1 cellular context compared by ENCODE assay signal in the genomic region with DNA sequence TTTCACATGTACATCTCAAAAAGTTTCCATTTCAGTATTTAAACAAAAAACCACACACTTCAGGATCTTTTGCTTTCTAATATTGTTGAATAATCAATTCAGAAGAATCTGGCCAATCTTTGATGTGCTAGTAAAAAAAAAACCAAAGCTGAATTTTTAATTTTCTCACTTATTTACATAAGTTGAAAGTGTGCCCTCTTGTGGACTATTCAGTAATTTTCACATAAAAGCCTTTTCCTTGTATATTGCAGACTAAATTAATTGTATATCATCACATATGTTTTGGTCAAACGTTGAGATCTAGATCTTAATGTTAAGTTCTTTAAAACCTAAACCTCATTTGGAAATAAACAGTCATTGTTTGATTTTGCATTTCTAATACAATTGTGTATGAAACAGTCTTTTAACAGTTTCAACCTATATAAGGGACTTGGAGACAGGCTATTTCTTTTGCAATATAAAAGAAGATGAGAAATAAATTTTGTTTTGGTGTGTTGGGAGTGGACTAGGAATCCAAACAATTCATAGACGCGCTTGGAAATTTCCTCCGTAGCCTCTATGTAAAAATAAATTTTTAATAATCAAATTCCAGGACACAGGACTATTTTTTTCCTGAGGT.
TF ChIP-seq lines count a peak whose summit lies in the region.

No MANE protein-coding gene starts in this region.

TF ChIP-seq in K562, 482 proteins besides CTCF, POLR2A, EP300 and RAD21 (continued from another document):
- TF ChIP-seq, protein P1, sequence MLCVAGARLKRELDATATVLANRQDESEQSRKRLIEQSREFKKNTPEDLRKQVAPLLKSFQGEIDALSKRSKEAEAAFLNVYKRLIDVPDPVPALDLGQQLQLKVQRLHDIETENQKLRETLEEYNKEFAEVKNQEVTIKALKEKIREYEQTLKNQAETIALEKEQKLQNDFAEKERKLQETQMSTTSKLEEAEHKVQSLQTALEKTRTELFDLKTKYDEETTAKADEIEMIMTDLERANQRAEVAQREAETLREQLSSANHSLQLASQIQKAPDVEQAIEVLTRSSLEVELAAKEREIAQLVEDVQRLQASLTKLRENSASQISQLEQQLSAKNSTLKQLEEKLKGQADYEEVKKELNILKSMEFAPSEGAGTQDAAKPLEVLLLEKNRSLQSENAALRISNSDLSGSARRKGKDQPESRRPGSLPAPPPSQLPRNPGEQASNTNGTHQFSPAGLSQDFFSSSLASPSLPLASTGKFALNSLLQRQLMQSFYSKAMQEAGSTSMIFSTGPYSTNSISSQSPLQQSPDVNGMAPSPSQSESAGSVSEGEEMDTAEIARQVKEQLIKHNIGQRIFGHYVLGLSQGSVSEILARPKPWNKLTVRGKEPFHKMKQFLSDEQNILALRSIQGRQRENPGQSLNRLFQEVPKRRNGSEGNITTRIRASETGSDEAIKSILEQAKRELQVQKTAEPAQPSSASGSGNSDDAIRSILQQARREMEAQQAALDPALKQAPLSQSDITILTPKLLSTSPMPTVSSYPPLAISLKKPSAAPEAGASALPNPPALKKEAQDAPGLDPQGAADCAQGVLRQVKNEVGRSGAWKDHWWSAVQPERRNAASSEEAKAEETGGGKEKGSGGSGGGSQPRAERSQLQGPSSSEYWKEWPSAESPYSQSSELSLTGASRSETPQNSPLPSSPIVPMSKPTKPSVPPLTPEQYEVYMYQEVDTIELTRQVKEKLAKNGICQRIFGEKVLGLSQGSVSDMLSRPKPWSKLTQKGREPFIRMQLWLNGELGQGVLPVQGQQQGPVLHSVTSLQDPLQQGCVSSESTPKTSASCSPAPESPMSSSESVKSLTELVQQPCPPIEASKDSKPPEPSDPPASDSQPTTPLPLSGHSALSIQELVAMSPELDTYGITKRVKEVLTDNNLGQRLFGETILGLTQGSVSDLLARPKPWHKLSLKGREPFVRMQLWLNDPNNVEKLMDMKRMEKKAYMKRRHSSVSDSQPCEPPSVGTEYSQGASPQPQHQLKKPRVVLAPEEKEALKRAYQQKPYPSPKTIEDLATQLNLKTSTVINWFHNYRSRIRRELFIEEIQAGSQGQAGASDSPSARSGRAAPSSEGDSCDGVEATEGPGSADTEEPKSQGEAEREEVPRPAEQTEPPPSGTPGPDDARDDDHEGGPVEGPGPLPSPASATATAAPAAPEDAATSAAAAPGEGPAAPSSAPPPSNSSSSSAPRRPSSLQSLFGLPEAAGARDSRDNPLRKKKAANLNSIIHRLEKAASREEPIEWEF (CRISPR knock-in tag; IDR thresholded peaks at IDR 0.05), result no peak
- TF ChIP-seq ZNF23 (CRISPR knock-in tag; IDR thresholded peaks at IDR 0.05), result no peak
- no peak for TF ChIP-seq NR4A1 (CRISPR knock-in tag; IDR thresholded peaks at IDR 0.05)
- no peak for TF ChIP-seq NR4A1 (tag; IDR thresholded peaks at IDR 0.05)
- TF ChIP-seq THRAP3 (IDR thresholded peaks at IDR 0.05; ENCODE audit: borderline replicate concordance), result 0 out of 2 replicates have a peak, but pooled peaks have one; percentile 32
- TF ChIP-seq KDM2B (CRISPR knock-in tag; IDR thresholded peaks at IDR 0.05), result no peak
- TF ChIP-seq, protein P2, sequence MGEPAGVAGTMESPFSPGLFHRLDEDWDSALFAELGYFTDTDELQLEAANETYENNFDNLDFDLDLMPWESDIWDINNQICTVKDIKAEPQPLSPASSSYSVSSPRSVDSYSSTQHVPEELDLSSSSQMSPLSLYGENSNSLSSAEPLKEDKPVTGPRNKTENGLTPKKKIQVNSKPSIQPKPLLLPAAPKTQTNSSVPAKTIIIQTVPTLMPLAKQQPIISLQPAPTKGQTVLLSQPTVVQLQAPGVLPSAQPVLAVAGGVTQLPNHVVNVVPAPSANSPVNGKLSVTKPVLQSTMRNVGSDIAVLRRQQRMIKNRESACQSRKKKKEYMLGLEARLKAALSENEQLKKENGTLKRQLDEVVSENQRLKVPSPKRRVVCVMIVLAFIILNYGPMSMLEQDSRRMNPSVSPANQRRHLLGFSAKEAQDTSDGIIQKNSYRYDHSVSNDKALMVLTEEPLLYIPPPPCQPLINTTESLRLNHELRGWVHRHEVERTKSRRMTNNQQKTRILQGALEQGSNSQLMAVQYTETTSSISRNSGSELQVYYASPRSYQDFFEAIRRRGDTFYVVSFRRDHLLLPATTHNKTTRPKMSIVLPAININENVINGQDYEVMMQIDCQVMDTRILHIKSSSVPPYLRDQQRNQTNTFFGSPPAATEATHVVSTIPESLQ (CRISPR knock-in tag; IDR thresholded peaks at IDR 0.05), result no peak
- TF ChIP-seq, protein P3, sequence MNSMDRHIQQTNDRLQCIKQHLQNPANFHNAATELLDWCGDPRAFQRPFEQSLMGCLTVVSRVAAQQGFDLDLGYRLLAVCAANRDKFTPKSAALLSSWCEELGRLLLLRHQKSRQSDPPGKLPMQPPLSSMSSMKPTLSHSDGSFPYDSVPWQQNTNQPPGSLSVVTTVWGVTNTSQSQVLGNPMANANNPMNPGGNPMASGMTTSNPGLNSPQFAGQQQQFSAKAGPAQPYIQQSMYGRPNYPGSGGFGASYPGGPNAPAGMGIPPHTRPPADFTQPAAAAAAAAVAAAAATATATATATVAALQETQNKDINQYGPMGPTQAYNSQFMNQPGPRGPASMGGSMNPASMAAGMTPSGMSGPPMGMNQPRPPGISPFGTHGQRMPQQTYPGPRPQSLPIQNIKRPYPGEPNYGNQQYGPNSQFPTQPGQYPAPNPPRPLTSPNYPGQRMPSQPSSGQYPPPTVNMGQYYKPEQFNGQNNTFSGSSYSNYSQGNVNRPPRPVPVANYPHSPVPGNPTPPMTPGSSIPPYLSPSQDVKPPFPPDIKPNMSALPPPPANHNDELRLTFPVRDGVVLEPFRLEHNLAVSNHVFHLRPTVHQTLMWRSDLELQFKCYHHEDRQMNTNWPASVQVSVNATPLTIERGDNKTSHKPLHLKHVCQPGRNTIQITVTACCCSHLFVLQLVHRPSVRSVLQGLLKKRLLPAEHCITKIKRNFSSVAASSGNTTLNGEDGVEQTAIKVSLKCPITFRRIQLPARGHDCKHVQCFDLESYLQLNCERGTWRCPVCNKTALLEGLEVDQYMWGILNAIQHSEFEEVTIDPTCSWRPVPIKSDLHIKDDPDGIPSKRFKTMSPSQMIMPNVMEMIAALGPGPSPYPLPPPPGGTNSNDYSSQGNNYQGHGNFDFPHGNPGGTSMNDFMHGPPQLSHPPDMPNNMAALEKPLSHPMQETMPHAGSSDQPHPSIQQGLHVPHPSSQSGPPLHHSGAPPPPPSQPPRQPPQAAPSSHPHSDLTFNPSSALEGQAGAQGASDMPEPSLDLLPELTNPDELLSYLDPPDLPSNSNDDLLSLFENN (IDR thresholded peaks at IDR 0.05; ENCODE audit: low read depth in 2 of 2, low read length in 2 of 2), result no peak
- no peak for TF ChIP-seq SRSF9 (IDR thresholded peaks at IDR 0.05; ENCODE audit: borderline replicate concordance, low read depth, low read length)
- no peak for TF ChIP-seq HIVEP1 (CRISPR knock-in tag; IDR thresholded peaks at IDR 0.05)
- TF ChIP-seq DPF2 (IDR thresholded peaks at IDR 0.05), result no peak
- TF ChIP-seq SPI1 (IDR thresholded peaks at IDR 0.05; ENCODE audit: borderline replicate concordance, low read depth, low read length), result no peak
- TF ChIP-seq FOXA3 (CRISPR knock-in tag; conservative IDR thresholded peaks at IDR 0.05 in 1 of 2, IDR thresholded peaks at IDR 0.05 in 1 of 2), result peak in 1 of 2 experiments; percentile 60; a peak in 2 of 4 replicates
- no peak for TF ChIP-seq POLR2B (IDR thresholded peaks at IDR 0.05; ENCODE audit: low read depth, partially characterized antibody)
- no peak for TF ChIP-seq KLF16 (IDR thresholded peaks at IDR 0.05)
- no peak for TF ChIP-seq STAT5A (IDR thresholded peaks at IDR 0.05; ENCODE audit: borderline replicate concordance, low read length)
- no peak for TF ChIP-seq TRIM28 (IDR thresholded peaks at IDR 0.05)
- TF ChIP-seq ZNF584 (CRISPR knock-in tag; IDR thresholded peaks at IDR 0.05; ENCODE audit: low read depth), result no peak
- TF ChIP-seq NELFE (IDR thresholded peaks at IDR 0.05; ENCODE audit: insufficient read depth, insufficient read length), result no peak
- no peak for TF ChIP-seq TAF1 (IDR thresholded peaks at IDR 0.05; ENCODE audit: control insufficient read depth, extremely low read depth, insufficient read depth, low read length, severe bottlenecking)
- TF ChIP-seq FOXK2 (conservative IDR thresholded peaks at IDR 0.05 in 1 of 2, IDR thresholded peaks at IDR 0.05 in 1 of 2; ENCODE audit: low read depth in 2 of 2), result peak in 1 of 2 experiments; percentile 75; a peak in 3 of 4 replicates
- TF ChIP-seq TAF15 (IDR thresholded peaks at IDR 0.05; ENCODE audit: low read depth, low read length), result no peak
- TF ChIP-seq, protein P4, sequence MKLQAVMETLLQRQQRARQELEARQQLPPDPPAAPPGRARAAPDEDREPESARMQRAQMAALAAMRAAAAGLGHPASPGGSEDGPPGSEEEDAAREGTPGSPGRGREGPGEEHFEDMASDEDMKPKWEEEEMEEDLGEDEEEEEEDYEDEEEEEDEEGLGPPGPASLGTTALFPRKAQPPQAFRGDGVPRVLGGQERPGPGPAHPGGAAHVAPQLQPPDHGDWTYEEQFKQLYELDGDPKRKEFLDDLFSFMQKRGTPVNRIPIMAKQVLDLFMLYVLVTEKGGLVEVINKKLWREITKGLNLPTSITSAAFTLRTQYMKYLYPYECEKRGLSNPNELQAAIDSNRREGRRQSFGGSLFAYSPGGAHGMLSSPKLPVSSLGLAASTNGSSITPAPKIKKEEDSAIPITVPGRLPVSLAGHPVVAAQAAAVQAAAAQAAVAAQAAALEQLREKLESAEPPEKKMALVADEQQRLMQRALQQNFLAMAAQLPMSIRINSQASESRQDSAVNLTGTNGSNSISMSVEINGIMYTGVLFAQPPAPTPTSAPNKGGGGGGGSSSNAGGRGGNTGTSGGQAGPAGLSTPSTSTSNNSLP (IDR thresholded peaks at IDR 0.05; ENCODE audit: borderline replicate concordance, low read depth, low read length), result peak; percentile 41; the same call in 1 of the 2 replicates
- TF ChIP-seq CHD1 (IDR thresholded peaks at IDR 0.05; ENCODE audit: low read length), result no peak
- no peak for TF ChIP-seq NCOA6 (IDR thresholded peaks at IDR 0.05)
